9 cellular contexts compared by ENCODE assay signal in genomic region chr11:20671856-20672546, GRCh38. TPM values are rescaled to one million over a fixed set of nuclear protein-coding genes. Genes with fewer than 3 reads are reported as not detected.
DNase-seq lines count a peak whose midpoint lies in the region; ATAC-seq, FAIRE-seq and TF ChIP-seq lines count a peak whose summit lies in the region.
"Had no signal": no experiment of that assay in that cellular context is flagged by ENCODE, and none has a peak within 500 bp of the region (broad histone marks: within the 10 kb centered on the region; RNA-seq: fewer than 3 reads in every experiment).

No MANE protein-coding gene starts in this region.

- no peak overlapping the region for H3K27ac ChIP-seq in RWPE1

- H3K27ac Mint-ChIP-seq in WTC11 (no peak overlapping the region), progenitor cell of endocrine pancreas (peak overlapping the region; percentile 0)

- DNase-seq in GM12891 (ENCODE audit: insufficient read length, low spot score) (peak; percentile 29), NCI-H1694 (lab: John Stamatoyannopoulos, UW) (peak; percentile 50), WTC11 (ENCODE audit: low spot score) (no peak), progenitor cell of endocrine pancreas (ENCODE audit: low spot score, unreplicated experiment) (no peak), RWPE1 (ENCODE audit: low spot score) (no peak)
- no peak for DNase-seq in activated CD4-positive, alpha-beta T cell treated with anti-CD3 and anti-CD28 coated beads, Interleukin-2, amount 50 U/mL, for 1 hour
- DNase-seq: effector memory CD4-positive, alpha-beta T cell had no signal

- ATAC-seq in WTC11 (peak; percentile 9; the same call in 1 of the 2 replicates), HG03097 (IDR thresholded peaks at IDR 0.05; ENCODE audit: low FRiP score, unreplicated experiment) (no peak)

- peak overlapping the region; percentile 82 for H3K4me3 Mint-ChIP-seq in WTC11
- no peak overlapping the region for H3K4me3 Mint-ChIP-seq in progenitor cell of endocrine pancreas (ENCODE audit: low read depth)

- CTCF ChIA-PET in WTC11 (lab: Charles Lee), result interaction anchor here (0.5 to 3.4 kb wide), 17 partner anchors 10 to 840 kb away, joined by 3 to 33 read pairs (median 3); no protein-coding TSS in a partner anchor
- CTCF ChIA-PET in RWPE1 (lab: Yijun Ruan, JAX), result interaction anchor here (0.8 to 1.1 kb wide), 3 partner anchors 15 to 62 kb away, joined by 3 to 6 read pairs (median 4); no protein-coding TSS in a partner anchor

- TF ChIP-seq POLR2A in GM12891 (IDR thresholded peaks at IDR 0.05; ENCODE audit: low read depth, low read length), result no peak

- POLR2A ChIA-PET in WTC11 (lab: Charles Lee) (no interaction called here), RWPE1 (lab: Yijun Ruan, JAX; ENCODE audit: low non-redundant PET) (no interaction called here)

- no peaks in the 10 kb centered on the region for H3K36me3 Mint-ChIP-seq in WTC11
- no peaks in the 10 kb centered on the region for H3K36me3 Mint-ChIP-seq in progenitor cell of endocrine pancreas (ENCODE audit: insufficient read depth)

- no peak for FAIRE-seq in GM12891 (lab: Jason Lieb, UNC)
- FAIRE-seq: TTC549 had no signal

- TF ChIP-seq CTCF in WTC11 (IDR thresholded peaks at IDR 0.05) (no peak), progenitor cell of endocrine pancreas (IDR thresholded peaks at IDR 0.05; ENCODE audit: unreplicated experiment) (peak; percentile 41), RWPE1 (conservative IDR thresholded peaks at IDR 0.05; ENCODE audit: low read depth) (no peak)

- H3K9me3 Mint-ChIP-seq in WTC11 (no peaks in the 10 kb centered on the region), progenitor cell of endocrine pancreas (ENCODE audit: low read depth) (no peaks in the 10 kb centered on the region)

- H3K4me1 Mint-ChIP-seq in WTC11, result peaks cover 43% of the 10 kb centered on the region
- peaks cover 14% of the 10 kb centered on the region for H3K4me1 Mint-ChIP-seq in progenitor cell of endocrine pancreas (ENCODE audit: low read depth)

- peaks cover 58% of the 10 kb centered on the region for H3K27me3 Mint-ChIP-seq in WTC11 (ENCODE audit: low read depth)
- H3K27me3 Mint-ChIP-seq in progenitor cell of endocrine pancreas, result peaks cover 77% of the 10 kb centered on the region

TF ChIP-seq in GM12891, 5 proteins besides CTCF, POLR2A, EP300 and RAD21:
- TF ChIP-seq POLR2AphosphoS5 (IDR thresholded peaks at IDR 0.05; ENCODE audit: low read depth, low read length) (no peak), SPI1 (IDR thresholded peaks at IDR 0.05; ENCODE audit: low read depth, low read length) (no peak), PAX5 (IDR thresholded peaks at IDR 0.05; ENCODE audit: insufficient read depth, low read length, severe bottlenecking) (no peak), POU2F2 (IDR thresholded peaks at IDR 0.05; ENCODE audit: low read depth, low read length) (no peak), TAF1 (IDR thresholded peaks at IDR 0.05; ENCODE audit: low read depth, low read length) (no peak)
TF ChIP-seq in GM12891: peak in this region for 0.

TF ChIP-seq in WTC11, 78 proteins besides CTCF, POLR2A, EP300 and RAD21:
- no peak for TF ChIP-seq FOXP1 (CRISPR knock-in tag; IDR thresholded peaks at IDR 0.05; ENCODE audit: borderline replicate concordance)
- no peak for TF ChIP-seq CDX4 (CRISPR knock-in tag; IDR thresholded peaks at IDR 0.05; ENCODE audit: borderline replicate concordance)
- no peak for TF ChIP-seq KAT7 (CRISPR knock-in tag; IDR thresholded peaks at IDR 0.05; ENCODE audit: borderline replicate concordance)
- no peak for TF ChIP-seq PRRX2 (CRISPR knock-in tag; IDR thresholded peaks at IDR 0.05)
- no peak for TF ChIP-seq ZNF263 (CRISPR knock-in tag; IDR thresholded peaks at IDR 0.05; ENCODE audit: low read depth)

RNA-seq across cellular contexts. Expression of gene NELL1, which starts 2.6 kb away (rescaled TPM):
- polyA plus RNA-seq in GM12891 (2012; ENCODE audit: low read depth, missing spikeins), result not detected
- total RNA-seq in WTC11 (2021), result 1.8 to 2.6 TPM (median 2.4 TPM) in 3 replicates
- total RNA-seq in progenitor cell of endocrine pancreas, result 2.2 and 6.0 TPM in 2 replicates

Comparison
In these comparisons a context has a peak if more than half of its experiments do, and no peak if none do; other contexts are left out.
1. DNase-seq: peak in GM12891 (single experiment) and NCI-H1694 (single experiment); none in WTC11 (single experiment), progenitor cell of endocrine pancreas (single experiment), activated CD4-positive, alpha-beta T cell treated with anti-CD3 and anti-CD28 coated beads, Interleukin-2, amount 50 U/mL, for 1 hour (single experiment) and RWPE1 (single experiment).